ENCODE assay signal across 23 cellular contexts in genomic region chr4:103136671-103137445, GRCh38. TPM values are rescaled to one million over a fixed set of nuclear protein-coding genes. Genes with fewer than 3 reads are reported as not detected.
DNase-seq lines count a peak whose midpoint lies in the region; ATAC-seq and TF ChIP-seq lines count a peak whose summit lies in the region.
"Had no signal": no experiment of that assay in that cellular context is flagged by ENCODE, and none has a peak within 500 bp of the region (broad histone marks: within the 10 kb centered on the region; RNA-seq: fewer than 3 reads in every experiment).

No MANE protein-coding gene starts in this region.

- no peaks in the 10 kb centered on the region for H3K36me3 ChIP-seq in colonic mucosa
- no peaks in the 10 kb centered on the region for H3K36me3 ChIP-seq in naive thymus-derived CD4-positive, alpha-beta T cell (ENCODE audit: control insufficient read depth in 2 of 3, insufficient read depth in 3 of 3, low read length in 3 of 3)
- H3K36me3 ChIP-seq: prostate gland had no signal

- ATAC-seq in naive thymus-derived CD4-positive, alpha-beta T cell, result peak; percentile 37
- ATAC-seq: Right ventricle myocardium inferior had no signal

- H3K27me3 Mint-ChIP-seq in T-helper 1 cell treated with Interleukin-12 subunit alpha and Interleukin-12 subunit beta and Interleukin-4 antibody, amounts not matched to agents 30 μg/mL and 1 μg/mL, for 36 hours (ENCODE audit: low read depth), result no peaks in the 10 kb centered on the region
- H3K27me3 Mint-ChIP-seq in naive thymus-derived CD4-positive, alpha-beta T cell, result no peaks in the 10 kb centered on the region
- no peaks in the 10 kb centered on the region for H3K27me3 Mint-ChIP-seq in mesothelial cell of epicardium (ENCODE audit: low read depth)
- H3K27me3 Mint-ChIP-seq: activated T-cell treated with anti-CD3 and anti-CD28 coated beads, Interleukin-2, amount 50 U/mL, for 24 hours; type B pancreatic cell had no signal

- peaks cover 6% of the 10 kb centered on the region for H3K4me1 Mint-ChIP-seq in T-helper 1 cell treated with Interleukin-12 subunit alpha and Interleukin-12 subunit beta and Interleukin-4 antibody, amounts not matched to agents 30 μg/mL and 1 μg/mL, for 36 hours (ENCODE audit: low read depth)
- H3K4me1 Mint-ChIP-seq in naive thymus-derived CD4-positive, alpha-beta T cell, result peaks cover 0 to 10% (median 5%) of the 10 kb centered on the region in 7 donors
- H3K4me1 Mint-ChIP-seq in mesothelial cell of epicardium, result no peaks in the 10 kb centered on the region

- no peak for TF ChIP-seq CTCF in HL-60 (IDR thresholded peaks at IDR 0.05; ENCODE audit: insufficient read depth, low read length)
- no peak for TF ChIP-seq CTCF in colonic mucosa (IDR thresholded peaks at IDR 0.05)
- no peak for TF ChIP-seq CTCF in mesothelial cell of epicardium (IDR thresholded peaks at IDR 0.05; ENCODE audit: unreplicated experiment)

- no peaks in the 10 kb centered on the region for H3K9me3 ChIP-seq in colonic mucosa
- no peaks in the 10 kb centered on the region for H3K9me3 ChIP-seq in naive thymus-derived CD4-positive, alpha-beta T cell (ENCODE audit: control insufficient read depth in 2 of 3, low read length in 3 of 3)
- H3K9me3 ChIP-seq: HAP-1, prostate gland had no signal

- CTCF ChIA-PET in naive thymus-derived CD4-positive, alpha-beta T cell (lab: Charles Lee), result no interaction called here

- no peak for DNase-seq in T-helper 1 cell
- peak in 1 of 2 experiments; percentile 21 for DNase-seq in HL-60 (ENCODE audit: low read depth in 1 of 2, low spot score in 1 of 2)
- peak; percentile 16 for DNase-seq in colonic mucosa
- DNase-seq in naive thymus-derived CD4-positive, alpha-beta T cell, result no peak
- no peak for DNase-seq in ecto neural progenitor cell (ENCODE audit: low spot score)
- DNase-seq in NCI-H226, result no peak
- DNase-seq in mesothelial cell of epicardium (ENCODE audit: low spot score in 2 of 2, unreplicated experiment in 2 of 2), result no peak
- DNase-seq: 8988T; activated CD4-positive, CD25-positive, alpha-beta regulatory T cell; activated T-cell treated with anti-CD3 and anti-CD28 coated beads, Interleukin-2, amount 50 U/mL, for 24 hours; amniotic stem cell; DND-41; NCI-H1048; NCI-H2029; NCI-H748 treated with DMSO at 0.1 percent for 48 hours; stimulated activated CD4-positive, alpha-beta T cell treated with anti-CD3 and anti-CD28 coated beads, Interleukin-1b, Interleukin-23, amount 100 ng/mL, for 48 hours had no signal

- H3K27me3 ChIP-seq in HL-60 (ENCODE audit: insufficient read depth, poor library complexity, severe bottlenecking) (no peaks in the 10 kb centered on the region), colonic mucosa (no peaks in the 10 kb centered on the region)
- no peaks in the 10 kb centered on the region for H3K27me3 ChIP-seq in naive thymus-derived CD4-positive, alpha-beta T cell (ENCODE audit: control insufficient read depth in 2 of 2, insufficient read depth in 2 of 2, low read length in 2 of 2)

- H3K27ac ChIP-seq in HL-60 (replicated peaks) (peak overlapping the region; percentile 70), colonic mucosa (no peak overlapping the region)
- H3K27ac ChIP-seq in naive thymus-derived CD4-positive, alpha-beta T cell (ENCODE audit: low read depth, low read length), result no peak overlapping the region
- H3K27ac ChIP-seq: coronary artery, prostate gland had no signal

- H3K4me1 ChIP-seq in colonic mucosa, result no peaks in the 10 kb centered on the region
- H3K4me1 ChIP-seq in naive thymus-derived CD4-positive, alpha-beta T cell (ENCODE audit: control insufficient read depth in 2 of 2, insufficient read depth in 2 of 2, low read length in 2 of 2), result no peaks in the 10 kb centered on the region
- H3K4me1 ChIP-seq: HAP-1, prostate gland had no signal

- H3K4me3 ChIP-seq in HL-60 (replicated peaks; ENCODE audit: insufficient read depth, low read length) (no peak overlapping the region), colonic mucosa (no peak overlapping the region)
- no peak overlapping the region for H3K4me3 ChIP-seq in naive thymus-derived CD4-positive, alpha-beta T cell (ENCODE audit: low read length)
- H3K4me3 ChIP-seq: coronary artery, HAP-1, lung, prostate gland had no signal

- peak overlapping the region; percentile 32 for H3K27ac Mint-ChIP-seq in T-helper 1 cell treated with Interleukin-12 subunit alpha and Interleukin-12 subunit beta and Interleukin-4 antibody, amounts not matched to agents 30 μg/mL and 1 μg/mL, for 36 hours
- H3K27ac Mint-ChIP-seq in naive thymus-derived CD4-positive, alpha-beta T cell, result peak overlapping the region in 1 of 9 donors; percentile 14
- no peak overlapping the region for H3K27ac Mint-ChIP-seq in mesothelial cell of epicardium
- H3K27ac Mint-ChIP-seq: activated T-cell treated with anti-CD3 and anti-CD28 coated beads, Interleukin-2, amount 50 U/mL, for 24 hours; type B pancreatic cell had no signal

- no peak overlapping the region for H3K4me3 Mint-ChIP-seq in T-helper 1 cell treated with Interleukin-12 subunit alpha and Interleukin-12 subunit beta and Interleukin-4 antibody, amounts not matched to agents 30 μg/mL and 1 μg/mL, for 36 hours
- no peak overlapping the region for H3K4me3 Mint-ChIP-seq in naive thymus-derived CD4-positive, alpha-beta T cell
- no peak overlapping the region for H3K4me3 Mint-ChIP-seq in mesothelial cell of epicardium
- H3K4me3 Mint-ChIP-seq: activated T-cell treated with anti-CD3 and anti-CD28 coated beads, Interleukin-2, amount 50 U/mL, for 24 hours; type B pancreatic cell had no signal

- intact Hi-C loops in colonic mucosa (cut with DNase I), result no loop called here
- intact Hi-C loops in naive thymus-derived CD4-positive, alpha-beta T cell (cut with micrococcal nuclease), result no loop called here

- H3K36me3 Mint-ChIP-seq in T-helper 1 cell treated with Interleukin-12 subunit alpha and Interleukin-12 subunit beta and Interleukin-4 antibody, amounts not matched to agents 30 μg/mL and 1 μg/mL, for 36 hours (ENCODE audit: low read depth), result peaks cover 59% of the 10 kb centered on the region
- H3K36me3 Mint-ChIP-seq in naive thymus-derived CD4-positive, alpha-beta T cell, result peaks cover 0 to 49% (median 0%) of the 10 kb centered on the region in 5 donors
- peaks cover 19% of the 10 kb centered on the region for H3K36me3 Mint-ChIP-seq in mesothelial cell of epicardium

- H3K9me3 Mint-ChIP-seq in T-helper 1 cell treated with Interleukin-12 subunit alpha and Interleukin-12 subunit beta and Interleukin-4 antibody, amounts not matched to agents 30 μg/mL and 1 μg/mL, for 36 hours, result no peaks in the 10 kb centered on the region
- no peaks in the 10 kb centered on the region for H3K9me3 Mint-ChIP-seq in naive thymus-derived CD4-positive, alpha-beta T cell
- H3K9me3 Mint-ChIP-seq in mesothelial cell of epicardium, result no peaks in the 10 kb centered on the region
- H3K9me3 Mint-ChIP-seq: activated T-cell treated with anti-CD3 and anti-CD28 coated beads, Interleukin-2, amount 50 U/mL, for 24 hours; type B pancreatic cell had no signal

- no peak overlapping the region for H3K9ac ChIP-seq in colonic mucosa (ENCODE audit: low read depth in 2 of 2, low read length in 2 of 2)

- POLR2A ChIA-PET in naive thymus-derived CD4-positive, alpha-beta T cell (lab: Charles Lee), result no interaction called here

RNA-seq across cellular contexts. Expression of gene BDH2, which starts 37.2 kb away (rescaled TPM):
- total RNA-seq in colonic mucosa (10 to 100 TPM; 14.0 to 35.3 TPM), mesothelial cell of epicardium (102 to 105 TPM (median 103 TPM) in 3 replicates)
- total RNA-seq in naive thymus-derived CD4-positive, alpha-beta T cell, result 10 to 100 TPM in 4 of 5 experiments, 1 to 10 TPM in 1; 8.4 to 21.9 (median 18.5) TPM
- 10 to 100 TPM; 33.3 to 41.0 TPM for polyA plus RNA-seq in naive thymus-derived CD4-positive, alpha-beta T cell
